Comparison of ENCODE assay signal across 2 cellular contexts in the genomic region with DNA sequence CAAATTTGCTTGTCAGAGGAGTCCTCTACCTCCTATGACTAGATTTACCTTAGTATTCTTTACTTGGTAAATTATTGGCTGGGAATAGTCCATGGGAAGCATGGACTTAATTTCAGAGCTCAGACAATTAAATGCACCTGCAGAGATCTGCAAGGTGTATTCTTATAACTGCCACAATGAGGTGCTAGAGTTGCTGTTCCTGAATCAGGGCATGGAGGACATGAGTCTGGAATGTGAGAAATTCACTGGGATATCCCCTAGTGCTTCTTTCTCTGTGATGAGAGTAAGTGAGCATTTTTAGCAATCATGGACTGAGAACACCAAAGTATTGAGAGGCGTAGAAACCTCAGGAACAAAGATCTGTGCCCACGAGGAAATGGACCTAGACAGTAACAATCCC.
TF ChIP-seq lines count a peak whose summit lies in the region.

No MANE protein-coding gene starts in this region.

TF ChIP-seq in Ishikawa, 13 proteins besides CTCF, POLR2A, EP300 and RAD21:
- no peak for TF ChIP-seq YY1 (IDR thresholded peaks at IDR 0.05; ENCODE audit: low read depth)
- no peak for TF ChIP-seq TAF1 (IDR thresholded peaks at IDR 0.05; ENCODE audit: low read depth)
- TF ChIP-seq, protein P1, sequence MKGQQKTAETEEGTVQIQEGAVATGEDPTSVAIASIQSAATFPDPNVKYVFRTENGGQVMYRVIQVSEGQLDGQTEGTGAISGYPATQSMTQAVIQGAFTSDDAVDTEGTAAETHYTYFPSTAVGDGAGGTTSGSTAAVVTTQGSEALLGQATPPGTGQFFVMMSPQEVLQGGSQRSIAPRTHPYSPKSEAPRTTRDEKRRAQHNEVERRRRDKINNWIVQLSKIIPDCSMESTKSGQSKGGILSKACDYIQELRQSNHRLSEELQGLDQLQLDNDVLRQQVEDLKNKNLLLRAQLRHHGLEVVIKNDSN (IDR thresholded peaks at IDR 0.05), result no peak
- TF ChIP-seq CREB1 (IDR thresholded peaks at IDR 0.05; ENCODE audit: low read depth), result no peak
- no peak for TF ChIP-seq NFIC (IDR thresholded peaks at IDR 0.05)
- no peak for TF ChIP-seq FOXM1 (IDR thresholded peaks at IDR 0.05; ENCODE audit: borderline replicate concordance, low read depth)
- TF ChIP-seq, protein P2, sequence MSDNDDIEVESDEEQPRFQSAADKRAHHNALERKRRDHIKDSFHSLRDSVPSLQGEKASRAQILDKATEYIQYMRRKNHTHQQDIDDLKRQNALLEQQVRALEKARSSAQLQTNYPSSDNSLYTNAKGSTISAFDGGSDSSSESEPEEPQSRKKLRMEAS (IDR thresholded peaks at IDR 0.05), result no peak
- TF ChIP-seq CEBPB (IDR thresholded peaks at IDR 0.05), result no peak
- TF ChIP-seq TCF12 (IDR thresholded peaks at IDR 0.05; ENCODE audit: low read depth), result no peak
- TF ChIP-seq, protein P3, sequence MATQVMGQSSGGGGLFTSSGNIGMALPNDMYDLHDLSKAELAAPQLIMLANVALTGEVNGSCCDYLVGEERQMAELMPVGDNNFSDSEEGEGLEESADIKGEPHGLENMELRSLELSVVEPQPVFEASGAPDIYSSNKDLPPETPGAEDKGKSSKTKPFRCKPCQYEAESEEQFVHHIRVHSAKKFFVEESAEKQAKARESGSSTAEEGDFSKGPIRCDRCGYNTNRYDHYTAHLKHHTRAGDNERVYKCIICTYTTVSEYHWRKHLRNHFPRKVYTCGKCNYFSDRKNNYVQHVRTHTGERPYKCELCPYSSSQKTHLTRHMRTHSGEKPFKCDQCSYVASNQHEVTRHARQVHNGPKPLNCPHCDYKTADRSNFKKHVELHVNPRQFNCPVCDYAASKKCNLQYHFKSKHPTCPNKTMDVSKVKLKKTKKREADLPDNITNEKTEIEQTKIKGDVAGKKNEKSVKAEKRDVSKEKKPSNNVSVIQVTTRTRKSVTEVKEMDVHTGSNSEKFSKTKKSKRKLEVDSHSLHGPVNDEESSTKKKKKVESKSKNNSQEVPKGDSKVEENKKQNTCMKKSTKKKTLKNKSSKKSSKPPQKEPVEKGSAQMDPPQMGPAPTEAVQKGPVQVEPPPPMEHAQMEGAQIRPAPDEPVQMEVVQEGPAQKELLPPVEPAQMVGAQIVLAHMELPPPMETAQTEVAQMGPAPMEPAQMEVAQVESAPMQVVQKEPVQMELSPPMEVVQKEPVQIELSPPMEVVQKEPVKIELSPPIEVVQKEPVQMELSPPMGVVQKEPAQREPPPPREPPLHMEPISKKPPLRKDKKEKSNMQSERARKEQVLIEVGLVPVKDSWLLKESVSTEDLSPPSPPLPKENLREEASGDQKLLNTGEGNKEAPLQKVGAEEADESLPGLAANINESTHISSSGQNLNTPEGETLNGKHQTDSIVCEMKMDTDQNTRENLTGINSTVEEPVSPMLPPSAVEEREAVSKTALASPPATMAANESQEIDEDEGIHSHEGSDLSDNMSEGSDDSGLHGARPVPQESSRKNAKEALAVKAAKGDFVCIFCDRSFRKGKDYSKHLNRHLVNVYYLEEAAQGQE (IDR thresholded peaks at IDR 0.05; ENCODE audit: low read depth), result no peak
- TF ChIP-seq ZBTB7A (IDR thresholded peaks at IDR 0.05; ENCODE audit: low read depth), result no peak

TF ChIP-seq in H1, 55 proteins besides CTCF, POLR2A, EP300 and RAD21:
- TF ChIP-seq GTF2F1 (IDR thresholded peaks at IDR 0.05; ENCODE audit: borderline replicate concordance, low read depth, low read length) (peak; percentile 42; the same call in 1 of the 2 replicates), CHD2 (IDR thresholded peaks at IDR 0.05; ENCODE audit: low read length) (no peak), HDAC2 (IDR thresholded peaks at IDR 0.05; ENCODE audit: borderline replicate concordance in 1 of 2, low read depth in 2 of 2, low read length in 2 of 2) (0 out of 4 replicates have a peak, but pooled peaks of 1 of the 2 experiments have one; percentile 20), CHD1 (IDR thresholded peaks at IDR 0.05; ENCODE audit: low read depth, low read length) (no peak), SIN3A (conservative IDR thresholded peaks at IDR 0.05 in 1 of 2, IDR thresholded peaks at IDR 0.05 in 1 of 2; ENCODE audit: low read depth in 1 of 2, low read length in 2 of 2) (peak; percentile 67 to 70; a peak in 1 of 4 replicates), BACH1 (IDR thresholded peaks at IDR 0.05; ENCODE audit: low read length) (0 out of 2 replicates have a peak, but pooled peaks have one; percentile 26), TEAD4 (IDR thresholded peaks at IDR 0.05; ENCODE audit: low read depth, low read length) (peak; percentile 92)
